ENCODE assay signal across 1 cellular context in the genomic region with DNA sequence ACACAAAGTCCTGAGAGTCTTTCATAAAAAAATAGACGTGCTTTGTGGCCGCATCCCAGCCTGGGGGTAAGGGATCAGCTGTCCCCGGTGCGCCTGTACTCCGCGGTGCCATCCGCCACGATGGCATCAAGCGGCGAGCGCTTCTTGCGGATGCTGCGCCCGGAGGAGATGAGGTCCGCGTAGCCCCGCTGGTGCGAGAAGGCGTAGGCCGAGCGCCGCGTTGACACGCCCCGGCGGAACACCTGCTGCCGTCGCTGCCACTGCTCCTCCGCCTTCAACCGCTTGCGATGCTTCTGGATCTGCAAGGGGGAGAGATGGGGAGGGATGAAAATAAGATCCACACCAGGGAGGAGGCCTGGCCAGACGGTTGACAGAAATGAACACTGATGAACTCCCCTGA.
TF ChIP-seq lines count a peak whose summit lies in the region.

No MANE protein-coding gene starts in this region.

TF ChIP-seq in H1, 55 proteins besides CTCF, POLR2A, EP300 and RAD21:
- TF ChIP-seq SIRT6 (IDR thresholded peaks at IDR 0.05; ENCODE audit: low read length) = no peak
- TF ChIP-seq ATF3 (IDR thresholded peaks at IDR 0.05; ENCODE audit: insufficient read depth, low read depth, low read length) = no peak
- no peak for TF ChIP-seq NRF1 (IDR thresholded peaks at IDR 0.05; ENCODE audit: low read depth, low read length)
- TF ChIP-seq, protein P1, sequence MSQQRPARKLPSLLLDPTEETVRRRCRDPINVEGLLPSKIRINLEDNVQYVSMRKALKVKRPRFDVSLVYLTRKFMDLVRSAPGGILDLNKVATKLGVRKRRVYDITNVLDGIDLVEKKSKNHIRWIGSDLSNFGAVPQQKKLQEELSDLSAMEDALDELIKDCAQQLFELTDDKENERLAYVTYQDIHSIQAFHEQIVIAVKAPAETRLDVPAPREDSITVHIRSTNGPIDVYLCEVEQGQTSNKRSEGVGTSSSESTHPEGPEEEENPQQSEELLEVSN (IDR thresholded peaks at IDR 0.05) = no peak
- no peak for TF ChIP-seq NANOG (IDR thresholded peaks at IDR 0.05; ENCODE audit: insufficient read depth, low read depth, low read length, poor library complexity, severe bottlenecking)
- TF ChIP-seq RFX5 (IDR thresholded peaks at IDR 0.05; ENCODE audit: borderline replicate concordance, low read depth, low read length) = no peak
- TF ChIP-seq BACH1 (IDR thresholded peaks at IDR 0.05; ENCODE audit: low read length) = no peak
- TF ChIP-seq ASH2L (IDR thresholded peaks at IDR 0.05; ENCODE audit: low read length) = no peak
- TF ChIP-seq TEAD4 (IDR thresholded peaks at IDR 0.05; ENCODE audit: low read depth, low read length) = no peak
- TF ChIP-seq SAP30 (IDR thresholded peaks at IDR 0.05; ENCODE audit: insufficient read depth, insufficient replicate concordance, low read length) = no peak
- no peak for TF ChIP-seq JUN (IDR thresholded peaks at IDR 0.05; ENCODE audit: low read depth, low read length)
- TF ChIP-seq BRCA1 (IDR thresholded peaks at IDR 0.05; ENCODE audit: low read depth, low read length) = no peak
- no peak for TF ChIP-seq SIN3A (conservative IDR thresholded peaks at IDR 0.05 in 1 of 2, IDR thresholded peaks at IDR 0.05 in 1 of 2; ENCODE audit: low read depth in 1 of 2, low read length in 2 of 2)
- TF ChIP-seq MAX (IDR thresholded peaks at IDR 0.05) = no peak
- no peak for TF ChIP-seq CHD1 (IDR thresholded peaks at IDR 0.05; ENCODE audit: low read depth, low read length)
